9 cellular contexts compared by ENCODE assay signal in the genomic region with DNA sequence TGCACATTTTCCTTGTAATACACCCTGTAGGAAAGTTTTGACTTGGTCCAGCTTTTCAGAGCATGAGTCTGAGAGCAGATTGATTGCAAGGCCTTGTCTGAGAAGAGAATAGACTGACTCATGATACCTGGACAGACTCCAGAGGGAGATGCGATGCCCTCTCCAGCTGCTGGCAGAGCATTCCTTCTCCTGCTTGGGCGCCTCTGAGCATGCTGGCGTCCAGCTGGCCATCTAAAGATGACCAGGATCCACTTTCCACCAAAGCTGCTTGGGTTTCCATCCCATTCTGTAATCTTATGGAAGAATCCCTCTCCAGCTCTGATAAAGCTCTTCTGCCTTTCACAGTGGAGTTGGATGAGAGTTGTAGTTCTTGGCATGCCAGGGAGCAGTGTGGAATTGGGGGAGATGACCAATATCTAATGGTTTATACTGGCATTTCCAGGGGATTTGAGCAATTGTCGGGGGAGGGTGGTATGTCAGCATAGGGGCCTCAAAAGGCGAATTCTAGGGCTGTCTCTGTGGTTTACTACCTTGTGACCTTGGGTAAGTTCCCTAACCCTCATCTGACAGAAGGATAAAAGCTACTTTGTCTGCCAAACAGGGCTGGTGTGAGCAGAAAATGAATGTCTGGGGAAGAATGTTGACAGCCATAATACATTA. TPM values are rescaled to one million over a fixed set of nuclear protein-coding genes. Genes with fewer than 3 reads are reported as not detected.
DNase-seq lines count a peak whose midpoint lies in the region; ATAC-seq and TF ChIP-seq lines count a peak whose summit lies in the region.
"Had no signal": no experiment of that assay in that cellular context is flagged by ENCODE, and none has a peak within 500 bp of the region (broad histone marks: within the 10 kb centered on the region; RNA-seq: fewer than 3 reads in every experiment).

No MANE protein-coding gene starts in this region.

- H3K9ac ChIP-seq in subcutaneous abdominal adipose tissue (ENCODE audit: low read length in 5 of 5), result peak overlapping the region in 2 of 5 donors; percentile 56 to 73

- no peaks in the 10 kb centered on the region for H3K36me3 Mint-ChIP-seq in immature natural killer cell

- H3K4me1 ChIP-seq in subcutaneous abdominal adipose tissue (ENCODE audit: control insufficient read depth in 5 of 5, insufficient read depth in 5 of 5, low read length in 5 of 5), result peaks cover 3 to 37% (median 30%) of the 10 kb centered on the region in 5 donors

- no peaks in the 10 kb centered on the region for H3K9me3 ChIP-seq in subcutaneous abdominal adipose tissue (ENCODE audit: control insufficient read depth in 5 of 5, low read length in 5 of 5)

- H3K9me3 Mint-ChIP-seq in immature natural killer cell, result no peaks in the 10 kb centered on the region

- no peak for ATAC-seq in GM19023 (IDR thresholded peaks at IDR 0.05; ENCODE audit: unreplicated experiment)
- ATAC-seq in HG02623 (IDR thresholded peaks at IDR 0.05; ENCODE audit: unreplicated experiment), result no peak

- peaks cover 76 to 86% of the 10 kb centered on the region in 2 donors for H3K4me1 Mint-ChIP-seq in immature natural killer cell

- peak overlapping the region; percentile 59 for H3K27ac ChIP-seq in subcutaneous abdominal adipose tissue (ENCODE audit: low read depth, low read length)

- no peak for TF ChIP-seq CTCF in HFF-Myc (IDR thresholded peaks at IDR 0.05; ENCODE audit: low read depth, low read length, missing control alignments)

- no peak overlapping the region for H3K4me3 ChIP-seq in HFF-Myc (replicated peaks; ENCODE audit: low read depth, low read length)
- H3K4me3 ChIP-seq in subcutaneous abdominal adipose tissue (ENCODE audit: low read depth in 1 of 5, low read length in 5 of 5), result peak overlapping the region in 2 of 5 donors; percentile 49 to 70

- no peaks in the 10 kb centered on the region for H3K36me3 ChIP-seq in subcutaneous abdominal adipose tissue (ENCODE audit: control insufficient read depth in 5 of 5, insufficient read depth in 5 of 5, low read length in 5 of 5)

- DNase-seq in A172 (ENCODE audit: low spot score), result peak; percentile 90
- DNase-seq in HFF-Myc (ENCODE audit: extremely low read depth, low read depth), result peak; percentile 20
- peak; percentile 88 for DNase-seq in amniotic stem cell (lab: John Stamatoyannopoulos, UW)
- no peak for DNase-seq in immature natural killer cell
- no peak for DNase-seq in stimulated activated CD4-positive, alpha-beta T cell treated with anti-CD3 and anti-CD28 coated beads, Interleukin-15, amount 100 ng/mL, for 24 hours

- no peaks in the 10 kb centered on the region for H3K27me3 ChIP-seq in subcutaneous abdominal adipose tissue (ENCODE audit: control insufficient read depth in 5 of 5, insufficient read depth in 4 of 5, low read length in 5 of 5)

- peak overlapping the region; percentile 68 to 94 (median 74) for H3K27ac Mint-ChIP-seq in immature natural killer cell

- H3K27me3 Mint-ChIP-seq in immature natural killer cell (ENCODE audit: low read depth in 3 of 3), result peaks cover 0 to 5% (median 0%) of the 10 kb centered on the region in 3 donors

- peak overlapping the region; percentile 36 to 82 (median 77) for H3K4me3 Mint-ChIP-seq in immature natural killer cell

RNA-seq across cellular contexts. Expression of a gene that starts 19.5 kb away (rescaled TPM):
- 66.1 and 72.9 TPM in 2 replicates for total RNA-seq in A172 (2014; rRNA removed; shearing (Covaris generic))
- polyA plus RNA-seq in immature natural killer cell, result 10 to 100 TPM; 55.8 to 81.5 (median 80.7) TPM

RNA-seq across cellular contexts. Expression of a gene that starts 34.3 kb away (rescaled TPM):
- 6.4 and 13.9 TPM in 2 replicates for total RNA-seq in A172 (2014; rRNA removed; shearing (Covaris generic))
- polyA plus RNA-seq in immature natural killer cell, result 10 to 100 TPM; 12.2 to 26.2 (median 24.7) TPM

RNA-seq across cellular contexts. Expression of a gene that starts 50.6 kb away (rescaled TPM):
- total RNA-seq in A172 (2014; rRNA removed; shearing (Covaris generic)), result not detected in 2 replicates
- polyA plus RNA-seq in immature natural killer cell, result not detected
- total RNA-seq: subcutaneous adipose tissue had no signal

RNA-seq across cellular contexts. Expression of a gene that starts 53.9 kb away (rescaled TPM):
- 68.2 and 80.5 TPM in 2 replicates for total RNA-seq in A172 (2014; rRNA removed; shearing (Covaris generic))
- polyA plus RNA-seq in immature natural killer cell, result 100 to 1,000 TPM; 108 to 141 (median 124) TPM

Comparison
In these comparisons a context has a peak if more than half of its experiments do, and no peak if none do; other contexts are left out.
1. DNase-seq: peak in A172 (single experiment), HFF-Myc (single experiment) and amniotic stem cell (single experiment); none in immature natural killer cell (0 of 3) and stimulated activated CD4-positive, alpha-beta T cell treated with anti-CD3 and anti-CD28 coated beads, Interleukin-15, amount 100 ng/mL, for 24 hours (single experiment).